In the genomic region with DNA sequence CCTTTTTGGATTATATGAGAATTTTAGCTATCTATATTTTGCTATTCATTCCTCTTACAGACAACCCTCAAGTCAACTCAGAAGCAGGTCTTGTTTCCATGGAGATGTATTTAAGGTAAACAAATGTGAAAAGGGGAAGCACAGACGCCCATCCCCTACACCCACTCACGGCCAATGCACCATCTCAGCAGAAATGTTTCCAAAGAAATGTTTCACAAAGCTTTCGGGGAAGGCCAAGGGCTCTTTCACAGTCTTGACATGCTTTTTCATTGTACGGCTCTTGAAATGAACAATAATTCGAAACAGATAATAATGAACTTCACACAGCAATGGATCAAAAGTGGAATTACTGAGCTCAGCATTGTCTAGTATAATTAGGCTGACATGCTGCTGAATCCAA, we compare ENCODE assay signal across 9 cellular contexts.
DNase-seq lines count a peak whose midpoint lies in the region; ATAC-seq and TF ChIP-seq lines count a peak whose summit lies in the region.
"Had no signal": no experiment of that assay in that cellular context is flagged by ENCODE, and none has a peak within 500 bp of the region (broad histone marks: within the 10 kb centered on the region; RNA-seq: fewer than 3 reads in every experiment).

No MANE protein-coding gene starts in this region.

- no peaks in the 10 kb centered on the region for H3K4me1 Mint-ChIP-seq in endodermal cell

- peak; percentile 74 for DNase-seq in SIG-M5 (lab: John Stamatoyannopoulos, UW)
- peak; percentile 35 for DNase-seq in globus pallidus (ENCODE audit: low spot score)
- DNase-seq in stimulated activated CD8-positive, alpha-beta memory T cell treated with anti-CD3 and anti-CD28 coated beads, Interleukin-4, amount 100 ng/mL, for 48 hours, result peak; percentile 80
- DNase-seq in endodermal cell, result no peak
- no peak for DNase-seq in dedifferentiated amniotic fluid mesenchymal stem cell (ENCODE audit: extremely low spot score)
- no peak for DNase-seq in DMS 273 treated with DMSO at 0.1 percent for 48 hours (lab: John Stamatoyannopoulos, UW)

- no peak for TF ChIP-seq CTCF in endodermal cell (conservative IDR thresholded peaks at IDR 0.05)

- H3K36me3 ChIP-seq in endodermal cell (ENCODE audit: control insufficient read depth, insufficient read depth, low read length), result no peaks in the 10 kb centered on the region

- H3K27me3 Mint-ChIP-seq in endodermal cell (ENCODE audit: insufficient read depth), result no peaks in the 10 kb centered on the region

- no peak overlapping the region for H3K27ac ChIP-seq in endodermal cell (ENCODE audit: low read depth, low read length)
- H3K27ac ChIP-seq: KMS-11 had no signal

- no peak overlapping the region for H3K4me3 Mint-ChIP-seq in endodermal cell

- WGBS in endodermal cell (ENCODE audit: insufficient coverage in 1 of 2, insufficient read length in 1 of 2), 2 experiments, result 87 to 92% methylated on average over 3 to 5 of the region's 5 CpGs

- H3K9me3 Mint-ChIP-seq in endodermal cell, result peaks cover 7% of the 10 kb centered on the region

- H3K4me3 ChIP-seq in endodermal cell (ENCODE audit: low read length), result no peak overlapping the region

- no peak overlapping the region for H3K27ac Mint-ChIP-seq in endodermal cell

- no peaks in the 10 kb centered on the region for H3K9me3 ChIP-seq in endodermal cell (ENCODE audit: control insufficient read depth, low read length)

- no peaks in the 10 kb centered on the region for H3K4me1 ChIP-seq in endodermal cell (ENCODE audit: control insufficient read depth, insufficient read depth, low read length)

- no peaks in the 10 kb centered on the region for H3K27me3 ChIP-seq in endodermal cell (ENCODE audit: control insufficient read depth, insufficient read depth, low read length, poor library complexity, severe bottlenecking)

- H3K36me3 Mint-ChIP-seq in endodermal cell (ENCODE audit: low read depth), result no peaks in the 10 kb centered on the region

- ATAC-seq in GM19023 (IDR thresholded peaks at IDR 0.05; ENCODE audit: unreplicated experiment) (peak; percentile 73), HG02870 (IDR thresholded peaks at IDR 0.05; ENCODE audit: unreplicated experiment) (peak; percentile 78)

- no peak overlapping the region for H3K9ac ChIP-seq in endodermal cell (ENCODE audit: extremely low read depth, low read length, poor library complexity, severe bottlenecking)
- H3K9ac ChIP-seq: KMS-11 had no signal

Comparison
In these comparisons a context has a peak if more than half of its experiments do, and no peak if none do; other contexts are left out.
1. DNase-seq: peak in SIG-M5 (single experiment), globus pallidus (single experiment) and stimulated activated CD8-positive, alpha-beta memory T cell treated with anti-CD3 and anti-CD28 coated beads, Interleukin-4, amount 100 ng/mL, for 48 hours (single experiment); none in endodermal cell (single experiment), dedifferentiated amniotic fluid mesenchymal stem cell (single experiment) and DMS 273 treated with DMSO at 0.1 percent for 48 hours (single experiment).